In the genomic region with DNA sequence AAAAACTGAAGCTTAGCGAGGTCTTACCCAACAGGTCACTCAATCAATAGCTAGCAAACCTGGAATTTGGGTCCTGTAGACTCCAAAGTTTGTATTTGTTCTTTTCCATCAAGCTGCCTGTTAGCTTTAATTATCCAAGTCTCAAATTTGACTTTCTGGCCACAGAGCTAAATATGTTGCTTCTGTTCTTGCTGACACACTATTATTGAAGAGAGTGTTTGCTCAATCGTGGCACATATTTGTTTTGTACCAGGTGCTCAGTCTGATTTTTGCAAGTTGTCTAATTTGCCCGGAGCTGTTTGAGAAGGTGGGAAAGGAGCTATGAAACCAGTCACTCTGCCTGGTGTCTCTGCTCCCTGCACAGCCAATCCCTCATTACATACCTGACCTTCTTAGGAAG, we compare ENCODE assay signal across 25 cellular contexts. TPM values are rescaled to one million over a fixed set of nuclear protein-coding genes. Genes with fewer than 3 reads are reported as not detected.
DNase-seq lines count a peak whose midpoint lies in the region; TF ChIP-seq lines count a peak whose summit lies in the region.
"Had no signal": no experiment of that assay in that cellular context is flagged by ENCODE, and none has a peak within 500 bp of the region (broad histone marks: within the 10 kb centered on the region; RNA-seq: fewer than 3 reads in every experiment).

No MANE protein-coding gene starts in this region.

- no peak for TF ChIP-seq POLR2A in esophagus squamous epithelium (IDR thresholded peaks at IDR 0.05)

- DNase-seq in SIG-M5 treated with dmso at 0.1 percent for 504 hours (lab: John Stamatoyannopoulos, UW; ENCODE audit: unreplicated experiment): peak; percentile 28
- DNase-seq in SIG-M5 (lab: John Stamatoyannopoulos, UW): no peak
- DNase-seq in NCI-H526 treated with DMSO at 0.1 percent for 48 hours (lab: John Stamatoyannopoulos, UW): peak; percentile 12
- peak; percentile 39 for DNase-seq in epithelial cell of esophagus (ENCODE audit: low read depth)
- no peak for DNase-seq in activated effector memory CD4-positive, alpha-beta T cell treated with Interleukin-2 at 50 U/mL for 16 hours
- no peak for DNase-seq in Calu3
- DNase-seq in NCI-H82 (lab: John Stamatoyannopoulos, UW): no peak
- no peak for DNase-seq in esophagus squamous epithelium (lab: John Stamatoyannopoulos, UW)
- DNase-seq: activated CD4-positive, alpha-beta T cell treated with anti-CD3 and anti-CD28 coated beads, Interleukin-2, amount 50 U/mL, for 1 hour; activated naive CD4-positive, alpha-beta T cell treated with Interleukin-2 at 50 U/mL for 16 hours; activated T-cell treated with anti-CD3 and anti-CD28 coated beads, Interleukin-2, amount 50 U/mL, for 4 hours; CD4-positive, CD25-positive, alpha-beta regulatory T cell; cerebellar nuclear complex; dorsolateral prefrontal cortex; GOT3; Karpas-422; left lung; NCI-H2029 treated with DMSO at 0.1 percent for 48 hours; sigmoid colon; stimulated activated naive CD4-positive, alpha-beta T cell; T-helper 9 cell had no signal

- no peaks in the 10 kb centered on the region for H3K27me3 ChIP-seq in esophagus squamous epithelium
- H3K27me3 ChIP-seq: left lung, sigmoid colon had no signal

- CTCF ChIA-PET in Calu3 (lab: Charles Lee): no interaction called here

- H3K27ac ChIP-seq in esophagus squamous epithelium: no peak overlapping the region
- H3K27ac ChIP-seq: dorsolateral prefrontal cortex, left lung, prostate gland, sigmoid colon had no signal

- no peak overlapping the region for H3K27ac Mint-ChIP-seq in Calu3 (ENCODE audit: unreplicated experiment)
- H3K27ac Mint-ChIP-seq: CD4-positive, CD25-positive, alpha-beta regulatory T cell had no signal

- TF ChIP-seq CTCF in epithelial cell of esophagus (IDR thresholded peaks at IDR 0.05; ENCODE audit: insufficient read depth, low read depth, low read length, missing control alignments) (no peak), Calu3 (IDR thresholded peaks at IDR 0.05; ENCODE audit: unreplicated experiment) (no peak), esophagus squamous epithelium (IDR thresholded peaks at IDR 0.05) (no peak)

- H3K4me3 ChIP-seq in epithelial cell of esophagus (ENCODE audit: low read length) (no peak overlapping the region), esophagus squamous epithelium (no peak overlapping the region)
- H3K4me3 ChIP-seq: dorsolateral prefrontal cortex, left lung, prostate gland, sigmoid colon had no signal

- no TSS peak for BruUV-seq in Calu3 (replicated peaks; lab: Mats Ljungman, UMichigan)

- H3K4me1 Mint-ChIP-seq in Calu3 (ENCODE audit: low read depth, unreplicated experiment): no peaks in the 10 kb centered on the region
- H3K4me1 Mint-ChIP-seq: CD4-positive, CD25-positive, alpha-beta regulatory T cell had no signal

- WGBS in esophagus squamous epithelium, 2 donors: 46 to 61% methylated on average over 3 of the region's 3 CpGs

- no peak overlapping the region for H3K4me3 Mint-ChIP-seq in Calu3 (ENCODE audit: low read depth, unreplicated experiment)
- H3K4me3 Mint-ChIP-seq: activated T-cell treated with anti-CD3 and anti-CD28 coated beads, Interleukin-2, amount 50 U/mL, for 4 hours; CD4-positive, CD25-positive, alpha-beta regulatory T cell had no signal

- intact Hi-C loops in Calu3 (cut with micrococcal nuclease; ENCODE audit: unreplicated experiment): no loop called here
- intact Hi-C loops in esophagus squamous epithelium (cut with DNase I): no loop called here

- no peaks in the 10 kb centered on the region for H3K36me3 ChIP-seq in esophagus squamous epithelium
- H3K36me3 ChIP-seq: left lung, prostate gland, sigmoid colon had no signal

- H3K27me3 Mint-ChIP-seq in Calu3 (ENCODE audit: unreplicated experiment): peaks cover 13% of the 10 kb centered on the region
- H3K27me3 Mint-ChIP-seq: CD4-positive, CD25-positive, alpha-beta regulatory T cell had no signal

- no peaks in the 10 kb centered on the region for H3K4me1 ChIP-seq in esophagus squamous epithelium
- H3K4me1 ChIP-seq: left lung, prostate gland, sigmoid colon had no signal

- H3K9me3 Mint-ChIP-seq in Calu3 (ENCODE audit: low read depth, unreplicated experiment): no peaks in the 10 kb centered on the region

- H3K36me3 Mint-ChIP-seq in Calu3 (ENCODE audit: insufficient read depth, unreplicated experiment): no peaks in the 10 kb centered on the region
- H3K36me3 Mint-ChIP-seq: CD4-positive, CD25-positive, alpha-beta regulatory T cell had no signal

- no peaks in the 10 kb centered on the region for H3K9me3 ChIP-seq in esophagus squamous epithelium
- H3K9me3 ChIP-seq: left lung, prostate gland, sigmoid colon had no signal

RNA-seq across cellular contexts. Expression of a gene that starts 41.7 kb away (rescaled TPM):
- total RNA-seq in Calu3 (2022) (not detected in 2 replicates), esophagus squamous epithelium (not detected)
- total RNA-seq: activated T-cell treated with anti-CD3 and anti-CD28 coated beads, Interleukin-2, amount 50 U/mL, for 4 hours; CD4-positive, CD25-positive, alpha-beta regulatory T cell; G401; left lung; mesenteric fat pad; NCI-H460; prostate gland had no signal

RNA-seq across cellular contexts. Expression of a gene that starts 49.7 kb away (rescaled TPM):
- total RNA-seq in Calu3 (2022) (22.9 and 28.4 TPM in 2 replicates), esophagus squamous epithelium (10 to 100 TPM; 13.8 to 25.0 (median 19.9) TPM)

Comparison
In these comparisons a context has a peak if more than half of its experiments do, and no peak if none do; other contexts are left out.
1. DNase-seq: peak in SIG-M5 treated with dmso at 0.1 percent for 504 hours (single experiment), NCI-H526 treated with DMSO at 0.1 percent for 48 hours (single experiment) and epithelial cell of esophagus (single experiment); none in SIG-M5 (single experiment), activated effector memory CD4-positive, alpha-beta T cell treated with Interleukin-2 at 50 U/mL for 16 hours (single experiment), Calu3 (single experiment), NCI-H82 (single experiment) and esophagus squamous epithelium (single experiment).